In the genomic region with DNA sequence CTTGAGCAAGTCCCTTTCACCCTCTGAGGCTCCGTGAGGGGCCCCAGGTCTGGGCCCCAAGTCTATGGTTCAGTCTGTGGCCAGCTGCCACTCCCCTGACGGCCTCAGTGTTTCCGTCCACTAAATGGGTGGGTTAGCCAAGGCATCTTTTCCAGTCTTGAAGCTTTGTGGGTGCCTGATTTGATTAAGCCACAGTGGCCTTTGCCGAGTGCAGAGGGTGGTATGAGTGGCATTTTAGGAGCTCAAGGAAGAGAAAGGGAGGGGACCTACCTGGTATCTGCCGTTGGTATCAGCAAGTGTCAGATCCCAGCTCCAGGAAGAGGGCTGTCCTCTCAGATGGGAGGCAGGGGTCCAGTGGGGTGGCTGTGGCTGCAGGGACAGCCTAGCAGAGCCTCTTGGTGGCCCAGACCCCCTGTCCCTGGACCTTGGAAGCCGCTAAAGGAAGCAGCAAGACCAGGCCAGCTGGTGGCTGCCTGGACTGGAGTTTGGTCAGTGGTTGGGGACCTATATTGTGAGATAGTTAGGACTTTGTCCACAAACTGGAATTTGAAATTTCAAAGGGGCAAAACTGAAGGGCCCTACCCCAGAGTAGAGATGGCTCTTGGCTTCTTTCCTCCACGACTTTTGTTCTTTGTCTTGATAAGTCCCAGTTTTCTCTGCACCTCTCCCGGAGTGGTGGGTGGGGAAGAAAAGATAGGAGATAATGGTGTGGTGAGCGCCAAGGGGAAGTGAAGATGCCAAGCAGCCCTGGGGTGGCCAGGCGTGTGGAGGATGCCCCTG, we compare ENCODE assay signal across 1 cellular context.
TF ChIP-seq lines count a peak whose summit lies in the region.

No MANE protein-coding gene starts in this region.

TF ChIP-seq in HepG2, 621 proteins besides CTCF, POLR2A, EP300 and RAD21 (continued from another document):
- TF ChIP-seq, protein P1, sequence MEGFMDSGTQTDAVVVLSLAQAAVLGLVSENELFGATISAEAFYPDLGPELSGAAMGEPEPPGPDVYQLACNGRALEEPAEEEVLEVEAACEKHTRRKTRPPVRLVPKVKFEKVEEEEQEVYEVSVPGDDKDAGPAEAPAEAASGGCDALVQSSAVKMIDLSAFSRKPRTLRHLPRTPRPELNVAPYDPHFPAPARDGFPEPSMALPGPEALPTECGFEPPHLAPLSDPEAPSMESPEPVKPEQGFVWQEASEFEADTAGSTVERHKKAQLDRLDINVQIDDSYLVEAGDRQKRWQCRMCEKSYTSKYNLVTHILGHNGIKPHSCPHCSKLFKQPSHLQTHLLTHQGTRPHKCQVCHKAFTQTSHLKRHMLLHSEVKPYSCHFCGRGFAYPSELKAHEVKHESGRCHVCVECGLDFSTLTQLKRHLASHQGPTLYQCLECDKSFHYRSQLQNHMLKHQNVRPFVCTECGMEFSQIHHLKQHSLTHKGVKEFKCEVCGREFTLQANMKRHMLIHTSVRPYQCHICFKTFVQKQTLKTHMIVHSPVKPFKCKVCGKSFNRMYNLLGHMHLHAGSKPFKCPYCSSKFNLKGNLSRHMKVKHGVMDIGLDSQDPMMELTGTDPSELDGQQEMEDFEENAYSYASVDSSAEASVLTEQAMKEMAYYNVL (CRISPR knock-in tag; IDR thresholded peaks at IDR 0.05; ENCODE audit: borderline replicate concordance) = no peak
- TF ChIP-seq ZNF839 (CRISPR knock-in tag; IDR thresholded peaks at IDR 0.05; ENCODE audit: borderline replicate concordance) (no peak), ETV5 (CRISPR knock-in tag; IDR thresholded peaks at IDR 0.05; ENCODE audit: borderline replicate concordance) (no peak), HDAC6 (IDR thresholded peaks at IDR 0.05; ENCODE audit: low read depth, low read length) (0 out of 2 replicates have a peak, but pooled peaks have one; percentile 74), PLRG1 (conservative IDR thresholded peaks at IDR 0.05) (no peak), ZNF431 (CRISPR knock-in tag; IDR thresholded peaks at IDR 0.05; ENCODE audit: borderline replicate concordance, low read depth) (no peak), REPIN1 (CRISPR knock-in tag; IDR thresholded peaks at IDR 0.05; ENCODE audit: borderline replicate concordance, low read depth) (no peak), POGZ (CRISPR knock-in tag; IDR thresholded peaks at IDR 0.05) (no peak), KMT2A (CRISPR knock-in tag; IDR thresholded peaks at IDR 0.05) (peak; percentile 16; the same call in 1 of the 2 replicates), CREM (IDR thresholded peaks at IDR 0.05) (no peak; the same call in 1 of the 2 replicates), CREM (CRISPR knock-in tag; IDR thresholded peaks at IDR 0.05) (no peak; the same call in 1 of the 2 replicates), ARNTL (CRISPR knock-in tag; IDR thresholded peaks at IDR 0.05) (no peak), ZC3H4 (CRISPR knock-in tag; IDR thresholded peaks at IDR 0.05; ENCODE audit: borderline replicate concordance) (no peak), MIER2 (CRISPR knock-in tag; IDR thresholded peaks at IDR 0.05) (no peak), TEAD3 (CRISPR knock-in tag; optimal IDR thresholded peaks at IDR 0.05; ENCODE audit: borderline replicate concordance) (no peak), EED (CRISPR knock-in tag; IDR thresholded peaks at IDR 0.05) (no peak), SOX13 (IDR thresholded peaks at IDR 0.05) (peak; percentile 4; the same call in 1 of the 2 replicates), SOX13 (CRISPR knock-in tag; conservative IDR thresholded peaks at IDR 0.05 in 1 of 2, IDR thresholded peaks at IDR 0.05 in 1 of 2) (no peak), JARID2 (CRISPR knock-in tag; IDR thresholded peaks at IDR 0.05; ENCODE audit: insufficient replicate concordance) (no peak), FOXM1 (CRISPR knock-in tag; IDR thresholded peaks at IDR 0.05) (no peak), TCF7L2 (IDR thresholded peaks at IDR 0.05; ENCODE audit: low read depth, low read length) (no peak), RFXANK (CRISPR knock-in tag; IDR thresholded peaks at IDR 0.05) (no peak), IKZF1 (IDR thresholded peaks at IDR 0.05) (no peak), BCLAF1 (IDR thresholded peaks at IDR 0.05) (no peak), ZNF768 (CRISPR knock-in tag; IDR thresholded peaks at IDR 0.05) (peak; percentile 86; the same call in 1 of the 2 replicates), ZNF550 (CRISPR knock-in tag; IDR thresholded peaks at IDR 0.05; ENCODE audit: borderline replicate concordance) (no peak)
- TF ChIP-seq, protein P2, sequence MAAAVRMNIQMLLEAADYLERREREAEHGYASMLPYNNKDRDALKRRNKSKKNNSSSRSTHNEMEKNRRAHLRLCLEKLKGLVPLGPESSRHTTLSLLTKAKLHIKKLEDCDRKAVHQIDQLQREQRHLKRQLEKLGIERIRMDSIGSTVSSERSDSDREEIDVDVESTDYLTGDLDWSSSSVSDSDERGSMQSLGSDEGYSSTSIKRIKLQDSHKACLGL (CRISPR knock-in tag; IDR thresholded peaks at IDR 0.05) = no peak
- TF ChIP-seq, protein P3, sequence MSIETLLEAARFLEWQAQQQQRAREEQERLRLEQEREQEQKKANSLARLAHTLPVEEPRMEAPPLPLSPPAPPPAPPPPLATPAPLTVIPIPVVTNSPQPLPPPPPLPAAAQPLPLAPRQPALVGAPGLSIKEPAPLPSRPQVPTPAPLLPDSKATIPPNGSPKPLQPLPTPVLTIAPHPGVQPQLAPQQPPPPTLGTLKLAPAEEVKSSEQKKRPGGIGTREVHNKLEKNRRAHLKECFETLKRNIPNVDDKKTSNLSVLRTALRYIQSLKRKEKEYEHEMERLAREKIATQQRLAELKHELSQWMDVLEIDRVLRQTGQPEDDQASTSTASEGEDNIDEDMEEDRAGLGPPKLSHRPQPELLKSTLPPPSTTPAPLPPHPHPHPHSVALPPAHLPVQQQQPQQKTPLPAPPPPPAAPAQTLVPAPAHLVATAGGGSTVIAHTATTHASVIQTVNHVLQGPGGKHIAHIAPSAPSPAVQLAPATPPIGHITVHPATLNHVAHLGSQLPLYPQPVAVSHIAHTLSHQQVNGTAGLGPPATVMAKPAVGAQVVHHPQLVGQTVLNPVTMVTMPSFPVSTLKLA (IDR thresholded peaks at IDR 0.05) = no peak
- TF ChIP-seq, protein P4, sequence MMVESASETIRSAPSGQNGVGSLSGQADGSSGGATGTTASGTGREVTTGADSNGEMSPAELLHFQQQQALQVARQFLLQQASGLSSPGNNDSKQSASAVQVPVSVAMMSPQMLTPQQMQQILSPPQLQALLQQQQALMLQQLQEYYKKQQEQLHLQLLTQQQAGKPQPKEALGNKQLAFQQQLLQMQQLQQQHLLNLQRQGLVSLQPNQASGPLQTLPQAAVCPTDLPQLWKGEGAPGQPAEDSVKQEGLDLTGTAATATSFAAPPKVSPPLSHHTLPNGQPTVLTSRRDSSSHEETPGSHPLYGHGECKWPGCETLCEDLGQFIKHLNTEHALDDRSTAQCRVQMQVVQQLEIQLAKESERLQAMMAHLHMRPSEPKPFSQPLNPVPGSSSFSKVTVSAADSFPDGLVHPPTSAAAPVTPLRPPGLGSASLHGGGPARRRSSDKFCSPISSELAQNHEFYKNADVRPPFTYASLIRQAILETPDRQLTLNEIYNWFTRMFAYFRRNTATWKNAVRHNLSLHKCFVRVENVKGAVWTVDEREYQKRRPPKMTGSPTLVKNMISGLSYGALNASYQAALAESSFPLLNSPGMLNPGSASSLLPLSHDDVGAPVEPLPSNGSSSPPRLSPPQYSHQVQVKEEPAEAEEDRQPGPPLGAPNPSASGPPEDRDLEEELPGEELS (CRISPR knock-in tag; IDR thresholded peaks at IDR 0.05) = no peak
- TF ChIP-seq, protein P5, sequence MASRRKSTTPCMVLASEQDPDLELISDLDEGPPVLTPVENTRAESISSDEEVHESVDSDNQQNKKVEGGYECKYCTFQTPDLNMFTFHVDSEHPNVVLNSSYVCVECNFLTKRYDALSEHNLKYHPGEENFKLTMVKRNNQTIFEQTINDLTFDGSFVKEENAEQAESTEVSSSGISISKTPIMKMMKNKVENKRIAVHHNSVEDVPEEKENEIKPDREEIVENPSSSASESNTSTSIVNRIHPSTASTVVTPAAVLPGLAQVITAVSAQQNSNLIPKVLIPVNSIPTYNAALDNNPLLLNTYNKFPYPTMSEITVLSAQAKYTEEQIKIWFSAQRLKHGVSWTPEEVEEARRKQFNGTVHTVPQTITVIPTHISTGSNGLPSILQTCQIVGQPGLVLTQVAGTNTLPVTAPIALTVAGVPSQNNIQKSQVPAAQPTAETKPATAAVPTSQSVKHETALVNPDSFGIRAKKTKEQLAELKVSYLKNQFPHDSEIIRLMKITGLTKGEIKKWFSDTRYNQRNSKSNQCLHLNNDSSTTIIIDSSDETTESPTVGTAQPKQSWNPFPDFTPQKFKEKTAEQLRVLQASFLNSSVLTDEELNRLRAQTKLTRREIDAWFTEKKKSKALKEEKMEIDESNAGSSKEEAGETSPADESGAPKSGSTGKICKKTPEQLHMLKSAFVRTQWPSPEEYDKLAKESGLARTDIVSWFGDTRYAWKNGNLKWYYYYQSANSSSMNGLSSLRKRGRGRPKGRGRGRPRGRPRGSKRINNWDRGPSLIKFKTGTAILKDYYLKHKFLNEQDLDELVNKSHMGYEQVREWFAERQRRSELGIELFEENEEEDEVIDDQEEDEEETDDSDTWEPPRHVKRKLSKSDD (CRISPR knock-in tag; IDR thresholded peaks at IDR 0.05; ENCODE audit: low read depth) = no peak; the same call in 1 of the 2 replicates
TF ChIP-seq in HepG2: peak in this region for 107.
